In the genomic region with DNA sequence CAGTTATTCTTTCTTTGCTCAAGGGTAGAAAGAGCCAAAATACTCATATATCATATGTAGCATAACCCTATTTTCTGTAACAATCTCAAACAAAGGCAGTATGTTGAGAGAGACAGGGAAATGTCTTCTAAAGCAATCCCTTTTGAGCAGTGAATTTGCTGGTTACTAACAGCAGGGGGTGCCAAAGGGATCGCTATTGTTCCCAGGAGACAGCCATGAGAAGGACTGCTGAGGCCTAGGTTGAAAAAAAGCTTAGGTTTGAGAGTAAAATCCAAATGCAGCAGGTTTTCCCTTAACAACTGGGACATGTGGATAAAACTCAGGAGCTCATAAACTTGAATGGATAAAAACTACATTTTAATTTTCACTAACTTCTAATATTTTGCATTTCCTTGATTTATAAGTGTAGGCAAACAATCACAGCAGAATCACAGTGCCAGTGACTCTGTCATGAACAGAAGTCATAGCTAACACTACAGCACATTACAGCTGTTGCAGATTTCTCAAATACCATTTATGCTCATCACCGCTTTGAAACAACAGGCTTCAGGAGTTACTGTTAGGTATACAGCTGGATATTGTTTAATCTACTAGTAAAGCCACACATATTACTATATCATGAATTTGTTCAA, we compare ENCODE assay signal across 8 cellular contexts.
DNase-seq lines count a peak whose midpoint lies in the region; ATAC-seq, FAIRE-seq and TF ChIP-seq lines count a peak whose summit lies in the region.

No MANE protein-coding gene starts in this region.

- peak; percentile 81 for TF ChIP-seq CTCF in LNCAP (IDR thresholded peaks at IDR 0.05)
- TF ChIP-seq CTCF in ovary (IDR thresholded peaks at IDR 0.05), result peak; percentile 48 to 69 (median 65)

- H3K9me3 Mint-ChIP-seq in activated T-helper 2 cell treated with anti-CD3 and anti-CD28 coated beads, Interferon-gamma antibody, Interleukin-2, Interleukin-4, amounts not matched to agents 10 μg/mL and 5 μg/mL and 100 μg/mL, durations not matched to agents 14 hours and 24 hours and 36 hours, result no peaks in the 10 kb centered on the region

- H3K4me1 Mint-ChIP-seq in activated T-helper 2 cell treated with anti-CD3 and anti-CD28 coated beads, Interferon-gamma antibody, Interleukin-2, Interleukin-4, amounts not matched to agents 10 μg/mL and 5 μg/mL and 100 μg/mL, durations not matched to agents 14 hours and 24 hours and 36 hours (ENCODE audit: low read depth), result peaks cover 27% of the 10 kb centered on the region

- no peaks in the 10 kb centered on the region for H3K27me3 Mint-ChIP-seq in activated T-helper 2 cell treated with anti-CD3 and anti-CD28 coated beads, Interferon-gamma antibody, Interleukin-2, Interleukin-4, amounts not matched to agents 10 μg/mL and 5 μg/mL and 100 μg/mL, durations not matched to agents 14 hours and 24 hours and 36 hours (ENCODE audit: low read depth)

- H3K36me3 ChIP-seq in ovary, result no peaks in the 10 kb centered on the region

- peaks cover 18% of the 10 kb centered on the region for H3K36me3 Mint-ChIP-seq in activated T-helper 2 cell treated with anti-CD3 and anti-CD28 coated beads, Interferon-gamma antibody, Interleukin-2, Interleukin-4, amounts not matched to agents 10 μg/mL and 5 μg/mL and 100 μg/mL, durations not matched to agents 14 hours and 24 hours and 36 hours (ENCODE audit: low read depth)

- no peak for FAIRE-seq in urothelium cell line (lab: Jason Lieb, UNC)

- no peak overlapping the region for H3K4me3 Mint-ChIP-seq in activated T-helper 2 cell treated with anti-CD3 and anti-CD28 coated beads, Interferon-gamma antibody, Interleukin-2, Interleukin-4, amounts not matched to agents 10 μg/mL and 5 μg/mL and 100 μg/mL, durations not matched to agents 14 hours and 24 hours and 36 hours (ENCODE audit: low read depth)

- ATAC-seq in HG02884 (IDR thresholded peaks at IDR 0.05; ENCODE audit: unreplicated experiment), result no peak

- WGBS in ovary, 3 donors, result 29 to 42% (median 33%) methylated on average over 2 of the region's 2 CpGs

- no peak for TF ChIP-seq POLR2A in ovary (IDR thresholded peaks at IDR 0.05)

- no peaks in the 10 kb centered on the region for H3K9me3 ChIP-seq in ovary

- no peak overlapping the region for H3K27ac Mint-ChIP-seq in activated T-helper 2 cell treated with anti-CD3 and anti-CD28 coated beads, Interferon-gamma antibody, Interleukin-2, Interleukin-4, amounts not matched to agents 10 μg/mL and 5 μg/mL and 100 μg/mL, durations not matched to agents 14 hours and 24 hours and 36 hours

- peak overlapping the region in 1 of 2 donors; percentile 18 for H3K27ac ChIP-seq in ovary

- DNase-seq in GM04504 (ENCODE audit: low read depth) (peak; percentile 55), RKO (ENCODE audit: low spot score) (peak; percentile 77), germinal center (ENCODE audit: low spot score) (peak; percentile 72), ovary (peak in 3 of 5 donors; percentile 52 to 73 (median 54)), urothelium cell line (ENCODE audit: low spot score) (peak; percentile 68)
- peak; percentile 36 for DNase-seq in activated T-helper 2 cell treated with anti-CD3 and anti-CD28 coated beads, Interferon-gamma antibody, Interleukin-2, Interleukin-4, amounts not matched to agents 10 μg/mL and 5 μg/mL and 100 μg/mL, durations not matched to agents 14 hours and 24 hours and 36 hours (ENCODE audit: low spot score)

- H3K4me1 ChIP-seq in ovary (ENCODE audit: insufficient read depth), result no peaks in the 10 kb centered on the region

- TF ChIP-seq EP300 in ovary (IDR thresholded peaks at IDR 0.05), result no peak

- H3K27me3 ChIP-seq in ovary, result no peaks in the 10 kb centered on the region

- intact Hi-C loops in activated T-helper 2 cell treated with anti-CD3 and anti-CD28 coated beads, Interferon-gamma antibody, Interleukin-2, Interleukin-4, amounts not matched to agents 10 μg/mL and 5 μg/mL and 100 μg/mL, durations not matched to agents 14 hours and 24 hours and 36 hours (cut with micrococcal nuclease), result loop anchor here (1.0 kb wide), 1 partner anchor 73 kb away; no protein-coding TSS in a partner anchor
- intact Hi-C loops in ovary (cut with DNase I), result loop anchor here in 2 of 4 donors (5.0 to 10.0 kb wide), 3 partner anchors 144 to 666 kb away; no protein-coding TSS in a partner anchor

- H3K4me3 ChIP-seq in ovary, result no peak overlapping the region
